2 cellular contexts compared by ENCODE assay signal in the genomic region with DNA sequence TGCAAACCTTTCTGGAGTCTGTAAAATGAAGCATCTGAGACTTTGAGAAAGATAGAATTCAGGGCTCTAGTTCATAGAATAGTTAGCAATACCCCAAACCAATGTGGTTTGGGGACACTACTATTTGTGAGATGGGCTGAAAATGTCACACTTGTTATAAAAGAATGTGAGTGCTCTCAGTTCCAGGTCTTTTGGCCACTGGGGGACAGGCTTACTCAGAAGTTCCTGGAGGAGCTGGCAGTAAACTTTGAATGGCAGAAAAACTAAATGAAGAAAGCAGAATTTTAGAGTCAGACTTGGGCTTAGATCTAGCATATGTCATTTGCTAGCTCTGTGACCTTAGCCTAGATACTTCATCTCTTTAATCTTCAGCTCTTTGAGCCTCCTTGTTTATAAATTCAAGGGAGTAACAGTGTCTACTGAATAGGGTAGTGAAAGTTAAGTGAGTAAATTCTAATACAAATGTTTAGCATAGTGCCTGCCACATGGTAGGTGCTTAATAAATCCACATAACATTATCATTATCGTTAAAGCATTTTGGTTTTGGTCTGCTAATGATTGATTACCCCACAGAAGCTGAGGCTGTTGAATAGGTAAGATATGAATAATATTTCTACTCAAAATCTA.
TF ChIP-seq lines count a peak whose summit lies in the region.

No MANE protein-coding gene starts in this region.

TF ChIP-seq in IMR-90, 13 proteins besides CTCF, POLR2A, EP300 and RAD21 (continued from another document):
- TF ChIP-seq, protein P1, sequence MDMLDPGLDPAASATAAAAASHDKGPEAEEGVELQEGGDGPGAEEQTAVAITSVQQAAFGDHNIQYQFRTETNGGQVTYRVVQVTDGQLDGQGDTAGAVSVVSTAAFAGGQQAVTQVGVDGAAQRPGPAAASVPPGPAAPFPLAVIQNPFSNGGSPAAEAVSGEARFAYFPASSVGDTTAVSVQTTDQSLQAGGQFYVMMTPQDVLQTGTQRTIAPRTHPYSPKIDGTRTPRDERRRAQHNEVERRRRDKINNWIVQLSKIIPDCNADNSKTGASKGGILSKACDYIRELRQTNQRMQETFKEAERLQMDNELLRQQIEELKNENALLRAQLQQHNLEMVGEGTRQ (IDR thresholded peaks at IDR 0.05; ENCODE audit: low read depth, low read length), result no peak
- TF ChIP-seq MAFK (IDR thresholded peaks at IDR 0.05; ENCODE audit: low read depth, low read length) (no peak), MAZ (IDR thresholded peaks at IDR 0.05; ENCODE audit: borderline replicate concordance, low read depth, low read length) (no peak), BHLHE40 (IDR thresholded peaks at IDR 0.05; ENCODE audit: low read depth, low read length) (no peak), NFE2L2 (IDR thresholded peaks at IDR 0.05; ENCODE audit: low read depth, low read length) (no peak), CEBPB (IDR thresholded peaks at IDR 0.05; ENCODE audit: low read depth, low read length) (no peak)
- TF ChIP-seq, protein P2, sequence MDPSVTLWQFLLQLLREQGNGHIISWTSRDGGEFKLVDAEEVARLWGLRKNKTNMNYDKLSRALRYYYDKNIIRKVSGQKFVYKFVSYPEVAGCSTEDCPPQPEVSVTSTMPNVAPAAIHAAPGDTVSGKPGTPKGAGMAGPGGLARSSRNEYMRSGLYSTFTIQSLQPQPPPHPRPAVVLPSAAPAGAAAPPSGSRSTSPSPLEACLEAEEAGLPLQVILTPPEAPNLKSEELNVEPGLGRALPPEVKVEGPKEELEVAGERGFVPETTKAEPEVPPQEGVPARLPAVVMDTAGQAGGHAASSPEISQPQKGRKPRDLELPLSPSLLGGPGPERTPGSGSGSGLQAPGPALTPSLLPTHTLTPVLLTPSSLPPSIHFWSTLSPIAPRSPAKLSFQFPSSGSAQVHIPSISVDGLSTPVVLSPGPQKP (IDR thresholded peaks at IDR 0.05; ENCODE audit: borderline replicate concordance, low read depth, low read length), result no peak

TF ChIP-seq in liver, 16 proteins besides CTCF, POLR2A, EP300 and RAD21 (continued from another document):
- TF ChIP-seq, protein P3, sequence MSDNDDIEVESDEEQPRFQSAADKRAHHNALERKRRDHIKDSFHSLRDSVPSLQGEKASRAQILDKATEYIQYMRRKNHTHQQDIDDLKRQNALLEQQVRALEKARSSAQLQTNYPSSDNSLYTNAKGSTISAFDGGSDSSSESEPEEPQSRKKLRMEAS (IDR thresholded peaks at IDR 0.05), result no peak
- TF ChIP-seq TAF1 (conservative IDR thresholded peaks at IDR 0.05), result no peak
